ENCODE assay signal across 22 cellular contexts in the genomic region with DNA sequence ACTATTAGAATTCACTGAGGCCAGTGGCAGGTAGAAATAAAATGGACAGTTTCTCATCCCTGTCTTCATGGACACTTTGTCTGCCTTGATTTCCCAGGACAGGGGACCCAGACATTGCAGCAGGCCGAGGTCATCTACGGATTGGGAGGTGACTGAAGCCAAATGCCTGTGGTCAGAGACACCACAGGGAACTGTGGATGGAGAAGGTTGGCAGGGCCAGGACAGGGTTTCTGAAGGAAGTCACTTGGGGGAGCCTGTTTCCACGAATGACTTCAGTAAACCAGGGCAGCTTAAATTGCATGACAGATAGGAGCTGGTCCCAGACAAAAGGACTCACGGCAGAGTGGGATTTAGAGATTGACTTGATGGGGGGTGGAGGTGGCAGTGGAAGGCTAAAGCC.
"Had no signal": no experiment of that assay in that cellular context is flagged by ENCODE, and none has a peak within 500 bp of the region (broad histone marks: within the 10 kb centered on the region; RNA-seq: fewer than 3 reads in every experiment).

No MANE protein-coding gene starts in this region.

- H3K27me3 ChIP-seq: colonic mucosa, esophagus squamous epithelium, neutrophil, right lobe of liver, tibial nerve, upper lobe of left lung had no signal

- H2AFZ ChIP-seq: parathyroid adenoma had no signal

- H3K27ac ChIP-seq: colonic mucosa, esophagus squamous epithelium, lower lobe of right lung, neutrophil, parathyroid adenoma, right lobe of liver, thoracic aorta, tibial nerve, upper lobe of left lung had no signal

- H3K9me3 ChIP-seq: colonic mucosa, esophagus squamous epithelium, lower lobe of right lung, neutrophil, right lobe of liver, thoracic aorta, tibial nerve, upper lobe of left lung had no signal

- H3K4me2 ChIP-seq: smooth muscle cell had no signal

- H3K79me2 ChIP-seq: parathyroid adenoma had no signal

- H3K9ac ChIP-seq: parathyroid adenoma had no signal

- H3K36me3 ChIP-seq: colonic mucosa, esophagus squamous epithelium, lower lobe of right lung, neutrophil, right lobe of liver, thoracic aorta, tibial nerve, upper lobe of left lung had no signal

- DNase-seq: colonic mucosa; effector memory CD8-positive, alpha-beta T cell; erythroblast; esophagus squamous epithelium; foreskin melanocyte; hypothalamus; immature natural killer cell; islet precursor cell; left ventricle myocardium superior; lower lobe of right lung; naive B cell; right lobe of liver; stimulated activated CD4-positive, alpha-beta T cell treated with anti-CD3 and anti-CD28 coated beads, Interleukin-12 subunit alpha, Interleukin-12 subunit beta, amount 100 ng/mL, for 4 hours; stimulated activated CD4-positive, alpha-beta T cell treated with anti-CD3 and anti-CD28 coated beads, Interleukin-1b, Interleukin-23, amount 100 ng/mL, for 48 hours; stimulated activated CD4-positive, alpha-beta T cell treated with anti-CD3 and anti-CD28 coated beads, Interleukin-4, amount 100 ng/mL, for 1 hour; stimulated activated CD8-positive, alpha-beta memory T cell treated with anti-CD3 and anti-CD28 coated beads, Interleukin-4, amount 100 ng/mL, for 48 hours; upper lobe of left lung had no signal

- H3K4me3 ChIP-seq: colonic mucosa, esophagus squamous epithelium, lower lobe of right lung, right lobe of liver, smooth muscle cell, thoracic aorta, tibial nerve, upper lobe of left lung had no signal

- H3K4me1 ChIP-seq: colonic mucosa, esophagus squamous epithelium, parathyroid adenoma, right lobe of liver, tibial nerve, upper lobe of left lung had no signal
